ENCODE assay signal across 8 cellular contexts in the genomic region with DNA sequence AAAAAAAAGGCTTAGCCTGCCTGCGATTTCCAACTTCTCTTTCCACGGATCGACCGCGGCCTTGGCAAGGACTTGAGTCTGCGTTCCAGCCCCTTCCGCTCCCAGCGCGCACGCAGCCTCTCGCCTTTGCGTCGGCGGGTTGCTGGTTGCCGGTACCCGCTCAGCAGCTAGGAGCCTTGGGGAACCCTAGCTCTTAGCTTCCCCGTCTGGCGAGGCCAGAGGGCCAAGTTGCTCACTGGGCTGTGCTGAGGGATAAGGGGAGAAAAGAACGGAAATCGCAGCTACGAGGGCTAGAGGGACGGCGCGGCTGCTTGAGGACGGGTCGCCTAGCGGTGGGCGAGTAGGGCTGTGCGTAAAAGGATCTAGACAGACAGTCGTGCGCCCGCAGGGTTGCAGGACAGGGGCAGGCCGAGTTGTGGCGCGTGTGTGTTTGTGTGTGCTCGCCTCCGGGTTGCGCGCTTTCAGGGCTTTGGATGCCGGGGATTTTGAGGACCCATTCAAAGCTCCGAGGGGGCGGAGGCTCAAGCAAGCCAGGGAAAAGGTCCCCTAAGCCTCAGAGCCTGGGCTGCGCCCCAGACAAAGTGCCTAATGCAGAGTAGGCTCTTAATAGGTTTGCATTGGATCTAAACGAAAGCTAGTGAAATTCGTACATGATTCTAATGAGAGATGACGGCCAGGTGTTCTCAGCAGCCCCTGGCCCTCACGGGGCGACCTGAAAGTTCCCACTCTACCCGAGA. TPM values are rescaled to one million over a fixed set of nuclear protein-coding genes. Genes with fewer than 3 reads are reported as not detected.
DNase-seq lines count a peak whose midpoint lies in the region; ATAC-seq and TF ChIP-seq lines count a peak whose summit lies in the region.

No MANE protein-coding gene starts in this region.

- peaks cover 32% of the 10 kb centered on the region for H3F3A ChIP-seq in neural progenitor cell (ENCODE audit: low read depth)

- H3K4me1 ChIP-seq in BLaER1 treated with 17β-estradiol and CSF1 and Interleukin-3, amounts not matched to agents 10 nM and 100 nM: peaks cover 25 to 58% (median 46%) of the 10 kb centered on the region in 10 experiments
- peaks cover 40% of the 10 kb centered on the region for H3K4me1 ChIP-seq in neural progenitor cell

- peak overlapping the region in 8 of 10 experiments; percentile 17 to 61 (median 43); a peak in 12 of 20 replicates for H3K4me3 ChIP-seq in BLaER1 treated with 17β-estradiol and CSF1 and Interleukin-3, amounts not matched to agents 10 nM and 100 nM
- peak overlapping the region; percentile 61 for H3K4me3 ChIP-seq in fibroblast of the aortic adventitia (ENCODE audit: low read depth, low read length)
- peak overlapping the region; percentile 48 for H3K4me3 ChIP-seq in neural progenitor cell

- H3K36me3 ChIP-seq in BLaER1 treated with 17β-estradiol and CSF1 and Interleukin-3, amounts not matched to agents 10 nM and 100 nM: no peaks in the 10 kb centered on the region
- no peaks in the 10 kb centered on the region for H3K36me3 ChIP-seq in neural progenitor cell

- no peak for ATAC-seq in HG03521 (IDR thresholded peaks at IDR 0.05; ENCODE audit: unreplicated experiment)

- H3K4me2 ChIP-seq in BLaER1 treated with 17β-estradiol and CSF1 and Interleukin-3, amounts not matched to agents 10 nM and 100 nM: peak overlapping the region; percentile 21 to 89 (median 67)
- peak overlapping the region; percentile 89 for H3K4me2 ChIP-seq in neural progenitor cell

- peak; percentile 83 for DNase-seq in KG1 (lab: John Stamatoyannopoulos, UW)
- DNase-seq in activated CD8-positive, alpha-beta memory T cell treated with anti-CD3 and anti-CD28 coated beads for 24 hours: peak; percentile 78
- peak; percentile 69 for DNase-seq in fibroblast of the aortic adventitia (ENCODE audit: low read depth)
- peak; percentile 89 for DNase-seq in neural progenitor cell (ENCODE audit: low spot score)
- no peak for DNase-seq in effector CD8-positive, alpha-beta T cell (lab: John Stamatoyannopoulos, UW)
- no peak for DNase-seq in H4 (ENCODE audit: low spot score)

- no peak overlapping the region for H3K9ac ChIP-seq in BLaER1 treated with 17β-estradiol and CSF1 and Interleukin-3, amounts not matched to agents 10 nM and 100 nM
- no peak overlapping the region for H3K9ac ChIP-seq in neural progenitor cell

- H3K9me3 ChIP-seq in BLaER1 treated with 17β-estradiol and CSF1 and Interleukin-3, amounts not matched to agents 10 nM and 100 nM (replicated peaks in 1 of 11): no peaks in the 10 kb centered on the region
- H3K9me3 ChIP-seq in neural progenitor cell (ENCODE audit: low read depth): no peaks in the 10 kb centered on the region

- no peak overlapping the region for H3K27ac Mint-ChIP-seq in neural progenitor cell

- H3K27ac ChIP-seq in BLaER1 treated with 17β-estradiol and CSF1 and Interleukin-3, amounts not matched to agents 10 nM and 100 nM: no peak overlapping the region
- no peak overlapping the region for H3K27ac ChIP-seq in neural progenitor cell

- H3K36me3 Mint-ChIP-seq in neural progenitor cell: no peaks in the 10 kb centered on the region

- H3K4me3 Mint-ChIP-seq in neural progenitor cell: peak overlapping the region; percentile 82

- peaks cover 61% of the 10 kb centered on the region for H3K27me3 Mint-ChIP-seq in neural progenitor cell (ENCODE audit: insufficient read depth, low read depth)

- H3K79me2 ChIP-seq in neural progenitor cell (ENCODE audit: low read depth): no peaks in the 10 kb centered on the region

- H3K9me3 Mint-ChIP-seq in neural progenitor cell: no peaks in the 10 kb centered on the region

- H4K20me1 ChIP-seq in BLaER1 treated with 17β-estradiol and CSF1 and Interleukin-3, amounts not matched to agents 10 nM and 100 nM: peaks cover 0 to 68% (median 61%) of the 10 kb centered on the region in 11 experiments; a peak in 17 of 22 replicates
- peaks cover 51% of the 10 kb centered on the region for H4K20me1 ChIP-seq in neural progenitor cell (ENCODE audit: low read depth)

- peaks cover 43% of the 10 kb centered on the region for H3K4me1 Mint-ChIP-seq in neural progenitor cell

- TF ChIP-seq CTCF in fibroblast of the aortic adventitia (IDR thresholded peaks at IDR 0.05; ENCODE audit: insufficient read depth, low read length): peak; percentile 29
- peak; percentile 44 for TF ChIP-seq CTCF in neural progenitor cell (IDR thresholded peaks at IDR 0.05)

- H2AFZ ChIP-seq in neural progenitor cell (replicated peaks): peak overlapping the region; percentile 93

- peaks cover 79 to 98% (median 92%) of the 10 kb centered on the region in 11 experiments for H3K27me3 ChIP-seq in BLaER1 treated with 17β-estradiol and CSF1 and Interleukin-3, amounts not matched to agents 10 nM and 100 nM
- H3K27me3 ChIP-seq in neural progenitor cell: peaks cover 100% of the 10 kb centered on the region

RNA-seq across cellular contexts. Expression of a gene that starts 40.5 kb away (rescaled TPM):
- total RNA-seq in fibroblast of the aortic adventitia (ENCODE audit: low replicate concordance) (44.1 and 165 TPM in 2 replicates), neural progenitor cell (ENCODE audit: low replicate concordance) (18.0 and 42.8 TPM in 2 replicates)
- 19.0 and 29.8 TPM in 2 replicates for total RNA-seq in H4 (2014; rRNA removed; shearing (Covaris generic))

RNA-seq across cellular contexts. Expression of a gene that starts 50.8 kb away (rescaled TPM):
- total RNA-seq in fibroblast of the aortic adventitia (ENCODE audit: low replicate concordance) (not detected in 2 replicates), neural progenitor cell (ENCODE audit: low replicate concordance) (0.25 and 1.0 TPM in 2 replicates)
- total RNA-seq in H4 (2014; rRNA removed; shearing (Covaris generic)): 0.39 and 0.51 TPM in 2 replicates

Comparison
In these comparisons a context has a peak if more than half of its experiments do, and no peak if none do; other contexts are left out.
1. DNase-seq: peak in KG1 (single experiment), activated CD8-positive, alpha-beta memory T cell treated with anti-CD3 and anti-CD28 coated beads for 24 hours (single experiment), fibroblast of the aortic adventitia (single experiment) and neural progenitor cell (single experiment); none in effector CD8-positive, alpha-beta T cell (single experiment) and H4 (single experiment).
2. Peak in every context shown above with its lines, with median percentiles within 50 percentile points of each other: H3K4me3 ChIP-seq.